ENCODE assay signal across 30 cellular contexts in genomic region chr5:38375423-38375822, GRCh38.
"Had no signal": no experiment of that assay in that cellular context is flagged by ENCODE, and none has a peak within 500 bp of the region (broad histone marks: within the 10 kb centered on the region; RNA-seq: fewer than 3 reads in every experiment).

No MANE protein-coding gene starts in this region.

- H3K4me3 Mint-ChIP-seq: activated B cell treated with CpG ODN at 0.5 μM for 24 hours; activated CD8-positive, alpha-beta T cell treated with anti-CD3 and anti-CD28 coated beads for 36 hours; activated naive CD8-positive, alpha-beta T cell; activated T-cell treated with anti-CD3 and anti-CD28 coated beads, Interleukin-2, amount 50 U/mL, for 4 hours; central memory CD8-positive, alpha-beta T cell; dendritic cell treated with granulocyte-macrophage colony-stimulating factor and Interleukin-4, amounts not matched to agents 40 ng/mL and 50 ng/mL, for 4 days; T-helper 17 cell; T-helper 2 cell treated with Interferon-gamma antibody and Interleukin-4, amounts not matched to agents 5 μg/mL and 100 μg/mL, for 36 hours had no signal

- H3K9me3 Mint-ChIP-seq: activated B cell treated with CpG ODN at 0.5 μM for 24 hours; activated CD8-positive, alpha-beta T cell treated with anti-CD3 and anti-CD28 coated beads for 36 hours; activated T-cell treated with anti-CD3 and anti-CD28 coated beads, Interleukin-2, amount 50 U/mL, for 4 hours; activated T-helper 2 cell treated with anti-CD3 and anti-CD28 coated beads, Interferon-gamma antibody, Interleukin-2, Interleukin-4, amounts not matched to agents 10 μg/mL and 5 μg/mL and 100 μg/mL, durations not matched to agents 14 hours and 24 hours and 36 hours; central memory CD8-positive, alpha-beta T cell; dendritic cell treated with granulocyte-macrophage colony-stimulating factor and Interleukin-4, amounts not matched to agents 40 ng/mL and 50 ng/mL, for 4 days; T-helper 2 cell treated with Interferon-gamma antibody and Interleukin-4, amounts not matched to agents 5 μg/mL and 100 μg/mL, for 36 hours had no signal

- H3K4me1 ChIP-seq: esophagus muscularis mucosa, foreskin keratinocyte, gastrocnemius medialis had no signal

- ATAC-seq: activated CD4-positive, CD25-positive, alpha-beta regulatory T cell treated with anti-CD3 and anti-CD28 coated beads, Interleukin-2, amount 50 U/mL, for 24 hours; activated CD8-positive, alpha-beta T cell treated with anti-CD3 and anti-CD28 coated beads for 36 hours; activated T-cell treated with anti-CD3 and anti-CD28 coated beads, Interleukin-2, amount 50 U/mL, for 4 hours; foreskin keratinocyte; gastrocnemius medialis; heart left ventricle; T-helper 17 cell had no signal

- H3K9me3 ChIP-seq: esophagus muscularis mucosa, gastrocnemius medialis, heart left ventricle had no signal

- DNase-seq: activated B cell treated with CpG ODN at 0.5 μM for 24 hours; activated CD4-positive, alpha-beta T cell treated with anti-CD3 and anti-CD28 coated beads for 48 hours; activated CD4-positive, alpha-beta T cell treated with anti-CD3 and anti-CD28 coated beads, Interleukin-2, amount 50 U/mL, for 1 hour; activated CD4-positive, alpha-beta T cell treated with anti-CD3 and anti-CD28 coated beads, Interleukin-2, amount 50 U/mL, for 48 hours; activated CD8-positive, alpha-beta memory T cell treated with anti-CD3 and anti-CD28 coated beads for 24 hours; activated CD8-positive, alpha-beta T cell treated with anti-CD3 and anti-CD28 coated beads for 36 hours; activated effector memory CD4-positive, alpha-beta T cell treated with anti-CD3 and anti-CD28 coated beads, Interleukin-2, amount 50 U/mL, for 16 hours; activated naive CD4-positive, alpha-beta T cell treated with anti-CD3 and anti-CD28 coated beads, Interleukin-2, amount 50 U/mL, for 16 hours; activated T-cell treated with anti-CD3 and anti-CD28 coated beads, Interleukin-2, amount 50 U/mL, for 4 hours; amniotic stem cell; anterior cingulate cortex; brain microvascular endothelial cell; dorsolateral prefrontal cortex; effector memory CD4-positive, alpha-beta T cell; erythroblast; foreskin keratinocyte; gastrocnemius medialis; glutamatergic neuron; heart left ventricle; T-helper 17 cell; T1000; WERI-Rb-1 had no signal

- H3K27ac ChIP-seq: brain microvascular endothelial cell, coronary artery, dorsolateral prefrontal cortex, esophagus muscularis mucosa, foreskin keratinocyte, gastrocnemius medialis, heart left ventricle, WERI-Rb-1 had no signal

- H3K27ac Mint-ChIP-seq: activated B cell treated with CpG ODN at 0.5 μM for 24 hours; activated CD8-positive, alpha-beta T cell treated with anti-CD3 and anti-CD28 coated beads for 36 hours; activated naive CD8-positive, alpha-beta T cell; activated T-helper 2 cell treated with anti-CD3 and anti-CD28 coated beads, Interferon-gamma antibody, Interleukin-2, Interleukin-4, amounts not matched to agents 10 μg/mL and 5 μg/mL and 100 μg/mL, durations not matched to agents 14 hours and 24 hours and 36 hours; dendritic cell treated with granulocyte-macrophage colony-stimulating factor and Interleukin-4, amounts not matched to agents 40 ng/mL and 50 ng/mL, for 4 days; T-helper 17 cell; T-helper 2 cell treated with Interferon-gamma antibody and Interleukin-4, amounts not matched to agents 5 μg/mL and 100 μg/mL, for 36 hours had no signal

- H3K4me1 Mint-ChIP-seq: activated B cell treated with CpG ODN at 0.5 μM for 24 hours; central memory CD8-positive, alpha-beta T cell had no signal

- H3K36me3 ChIP-seq: brain microvascular endothelial cell, esophagus muscularis mucosa, gastrocnemius medialis, heart left ventricle had no signal

- H3K4me3 ChIP-seq: coronary artery, dorsolateral prefrontal cortex, esophagus muscularis mucosa, gastrocnemius medialis, heart left ventricle had no signal

- H3K36me3 Mint-ChIP-seq: activated naive CD8-positive, alpha-beta T cell had no signal

- H3K27me3 ChIP-seq: brain microvascular endothelial cell had no signal
